In genomic region chr2:130728549-130729310, GRCh38 we compare ENCODE assay signal across 1 cellular context.
TF ChIP-seq lines count a peak whose summit lies in the region.

Gene GPR148, plus strand, starts transcription at chr2:130729070. Its CDS starts 82 bp downstream, at chr2:130729152.

TF ChIP-seq in WTC11, 78 proteins besides CTCF, POLR2A, EP300 and RAD21 (continued from another document):
- TF ChIP-seq E2F5 (CRISPR knock-in tag; IDR thresholded peaks at IDR 0.05) (no peak), SMAD3 (CRISPR knock-in tag; IDR thresholded peaks at IDR 0.05; ENCODE audit: borderline replicate concordance) (no peak), RORB (CRISPR knock-in tag; IDR thresholded peaks at IDR 0.05) (no peak), NFATC4 (CRISPR knock-in tag; IDR thresholded peaks at IDR 0.05) (no peak), ZNF671 (CRISPR knock-in tag; IDR thresholded peaks at IDR 0.05) (no peak), TCF7 (CRISPR knock-in tag; IDR thresholded peaks at IDR 0.05; ENCODE audit: low read depth) (no peak), RELA (CRISPR knock-in tag; IDR thresholded peaks at IDR 0.05; ENCODE audit: borderline replicate concordance) (no peak), MAX (CRISPR knock-in tag; IDR thresholded peaks at IDR 0.05) (no peak), ZNF121 (CRISPR knock-in tag; IDR thresholded peaks at IDR 0.05) (no peak)
